In the genomic region with DNA sequence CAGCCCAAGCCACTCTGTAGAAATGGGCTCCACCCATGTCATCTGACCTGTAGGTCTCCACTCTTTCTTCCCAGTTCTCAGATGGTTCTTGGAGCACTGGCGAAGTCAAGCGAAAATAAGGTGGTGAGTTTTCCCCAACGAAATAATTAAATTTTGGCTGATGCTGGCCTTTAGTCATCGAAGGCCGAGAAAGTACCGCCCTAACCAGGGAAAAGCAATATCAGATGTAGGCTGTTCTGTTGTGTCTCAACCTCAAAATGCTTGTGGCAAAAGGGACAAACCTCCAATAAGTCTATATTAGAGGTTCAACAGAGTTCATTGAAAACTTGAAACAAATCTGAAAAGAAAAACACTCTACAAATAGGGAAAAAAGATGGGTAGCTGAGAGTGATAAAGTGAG, we compare ENCODE assay signal across 1 cellular context.
TF ChIP-seq lines count a peak whose summit lies in the region.

No MANE protein-coding gene starts in this region.

TF ChIP-seq in WTC11, 78 proteins besides CTCF, POLR2A, EP300 and RAD21:
- TF ChIP-seq, protein P1, sequence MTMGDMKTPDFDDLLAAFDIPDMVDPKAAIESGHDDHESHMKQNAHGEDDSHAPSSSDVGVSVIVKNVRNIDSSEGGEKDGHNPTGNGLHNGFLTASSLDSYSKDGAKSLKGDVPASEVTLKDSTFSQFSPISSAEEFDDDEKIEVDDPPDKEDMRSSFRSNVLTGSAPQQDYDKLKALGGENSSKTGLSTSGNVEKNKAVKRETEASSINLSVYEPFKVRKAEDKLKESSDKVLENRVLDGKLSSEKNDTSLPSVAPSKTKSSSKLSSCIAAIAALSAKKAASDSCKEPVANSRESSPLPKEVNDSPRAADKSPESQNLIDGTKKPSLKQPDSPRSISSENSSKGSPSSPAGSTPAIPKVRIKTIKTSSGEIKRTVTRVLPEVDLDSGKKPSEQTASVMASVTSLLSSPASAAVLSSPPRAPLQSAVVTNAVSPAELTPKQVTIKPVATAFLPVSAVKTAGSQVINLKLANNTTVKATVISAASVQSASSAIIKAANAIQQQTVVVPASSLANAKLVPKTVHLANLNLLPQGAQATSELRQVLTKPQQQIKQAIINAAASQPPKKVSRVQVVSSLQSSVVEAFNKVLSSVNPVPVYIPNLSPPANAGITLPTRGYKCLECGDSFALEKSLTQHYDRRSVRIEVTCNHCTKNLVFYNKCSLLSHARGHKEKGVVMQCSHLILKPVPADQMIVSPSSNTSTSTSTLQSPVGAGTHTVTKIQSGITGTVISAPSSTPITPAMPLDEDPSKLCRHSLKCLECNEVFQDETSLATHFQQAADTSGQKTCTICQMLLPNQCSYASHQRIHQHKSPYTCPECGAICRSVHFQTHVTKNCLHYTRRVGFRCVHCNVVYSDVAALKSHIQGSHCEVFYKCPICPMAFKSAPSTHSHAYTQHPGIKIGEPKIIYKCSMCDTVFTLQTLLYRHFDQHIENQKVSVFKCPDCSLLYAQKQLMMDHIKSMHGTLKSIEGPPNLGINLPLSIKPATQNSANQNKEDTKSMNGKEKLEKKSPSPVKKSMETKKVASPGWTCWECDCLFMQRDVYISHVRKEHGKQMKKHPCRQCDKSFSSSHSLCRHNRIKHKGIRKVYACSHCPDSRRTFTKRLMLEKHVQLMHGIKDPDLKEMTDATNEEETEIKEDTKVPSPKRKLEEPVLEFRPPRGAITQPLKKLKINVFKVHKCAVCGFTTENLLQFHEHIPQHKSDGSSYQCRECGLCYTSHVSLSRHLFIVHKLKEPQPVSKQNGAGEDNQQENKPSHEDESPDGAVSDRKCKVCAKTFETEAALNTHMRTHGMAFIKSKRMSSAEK (CRISPR knock-in tag; IDR thresholded peaks at IDR 0.05; ENCODE audit: borderline replicate concordance), result no peak
- no peak for TF ChIP-seq HMGA2 (CRISPR knock-in tag; IDR thresholded peaks at IDR 0.05)
